ENCODE assay signal across 11 cellular contexts in genomic region chr2:96240341-96241038, GRCh38. TPM values are rescaled to one million over a fixed set of nuclear protein-coding genes. Genes with fewer than 3 reads are reported as not detected.
DNase-seq lines count a peak whose midpoint lies in the region; TF ChIP-seq lines count a peak whose summit lies in the region.
"Had no signal": no experiment of that assay in that cellular context is flagged by ENCODE, and none has a peak within 500 bp of the region (broad histone marks: within the 10 kb centered on the region; RNA-seq: fewer than 3 reads in every experiment).

No MANE protein-coding gene starts in this region.

- DNase-seq in NCI-H1694 treated with DMSO at 0.1 percent for 48 hours (lab: John Stamatoyannopoulos, UW) (peak; percentile 68), myocyte (ENCODE audit: low read depth) (peak; percentile 63), NCI-H1930 (lab: John Stamatoyannopoulos, UW) (no peak), superior temporal gyrus (ENCODE audit: extremely low spot score) (no peak)
- no peak for DNase-seq in activated naive CD8-positive, alpha-beta T cell treated with anti-CD3 and anti-CD28 coated beads for 36 hours
- no peak for DNase-seq in stimulated activated CD4-positive, alpha-beta T cell treated with anti-CD3 and anti-CD28 coated beads, Interleukin-12 subunit alpha, Interleukin-12 subunit beta, amount 100 ng/mL, for 4 hours
- DNase-seq: activated CD4-positive, CD25-positive, alpha-beta regulatory T cell treated with anti-CD3 and anti-CD28 coated beads, Interleukin-2, amount 50 U/mL, for 72 hours; kidney glomerular epithelial cell; NCI-H774; thyroid gland had no signal

- H3K4me2 ChIP-seq in DOHH2 (ENCODE audit: low read length), result peak overlapping the region; percentile 87

- peak overlapping the region; percentile 88 for H3K27ac ChIP-seq in DOHH2 (ENCODE audit: low read depth, low read length)
- H3K27ac ChIP-seq: thyroid gland had no signal

- H3K79me2 ChIP-seq in DOHH2 (ENCODE audit: control insufficient read depth, low read length), result 0 out of 2 replicates have a peak, but pooled peaks cover 2% of the 10 kb centered on the region

- H3K36me3 ChIP-seq in DOHH2 (ENCODE audit: control insufficient read depth, low read length), result no peaks in the 10 kb centered on the region
- H3K36me3 ChIP-seq: thyroid gland had no signal

- TF ChIP-seq CTCF in DOHH2 (IDR thresholded peaks at IDR 0.05; ENCODE audit: low read depth, low read length, poor library complexity, severe bottlenecking), result no peak

- H3K4me1 ChIP-seq in DOHH2 (ENCODE audit: control insufficient read depth, low read length), result peaks cover 58% of the 10 kb centered on the region

- H3K36me3 Mint-ChIP-seq in activated naive CD8-positive, alpha-beta T cell treated with anti-CD3 and anti-CD28 coated beads for 36 hours, result peaks cover 9% of the 10 kb centered on the region

- H3K27ac Mint-ChIP-seq in activated naive CD8-positive, alpha-beta T cell treated with anti-CD3 and anti-CD28 coated beads for 36 hours, result peak overlapping the region; percentile 32

- H3K27me3 Mint-ChIP-seq in activated naive CD8-positive, alpha-beta T cell treated with anti-CD3 and anti-CD28 coated beads for 36 hours, result no peaks in the 10 kb centered on the region

- no peaks in the 10 kb centered on the region for H3K9me3 Mint-ChIP-seq in activated naive CD8-positive, alpha-beta T cell treated with anti-CD3 and anti-CD28 coated beads for 36 hours

- no peaks in the 10 kb centered on the region for H3K27me3 ChIP-seq in DOHH2 (ENCODE audit: control insufficient read depth, low read length)
- H3K27me3 ChIP-seq: thyroid gland had no signal

- H3F3A ChIP-seq in DOHH2 (ENCODE audit: control insufficient read depth, insufficient read depth), result peaks cover 19% of the 10 kb centered on the region

- H4K20me1 ChIP-seq in DOHH2 (ENCODE audit: control insufficient read depth, insufficient read depth, low read depth, low read length), result no peaks in the 10 kb centered on the region

- H3K9me3 ChIP-seq in DOHH2 (ENCODE audit: control insufficient read depth, insufficient read depth, low read length), result no peaks in the 10 kb centered on the region
- H3K9me3 ChIP-seq: thyroid gland had no signal

- H3K4me3 Mint-ChIP-seq in activated naive CD8-positive, alpha-beta T cell treated with anti-CD3 and anti-CD28 coated beads for 36 hours, result no peak overlapping the region

- no peaks in the 10 kb centered on the region for H3K9me2 ChIP-seq in DOHH2 (replicated peaks; ENCODE audit: control insufficient read depth, low read length)

- peaks cover 31% of the 10 kb centered on the region for H3K4me1 Mint-ChIP-seq in activated naive CD8-positive, alpha-beta T cell treated with anti-CD3 and anti-CD28 coated beads for 36 hours

- peak overlapping the region; percentile 65 for H3K4me3 ChIP-seq in DOHH2 (ENCODE audit: low read length)
- H3K4me3 ChIP-seq: thyroid gland had no signal

RNA-seq across cellular contexts. Expression of gene TMEM127, which starts 25.3 kb away (rescaled TPM):
- 10 to 100 TPM; 17.4 to 21.2 TPM for total RNA-seq in activated naive CD8-positive, alpha-beta T cell treated with anti-CD3 and anti-CD28 coated beads for 36 hours
- 38.9 and 45.2 TPM in 2 replicates for total RNA-seq in myocyte
- polyA plus RNA-seq in myocyte (2012), result 58.4 TPM

RNA-seq across cellular contexts. Expression of gene CIAO1, which starts 25.5 kb away (rescaled TPM):
- 10 to 100 TPM; 69.7 to 73.9 TPM for total RNA-seq in activated naive CD8-positive, alpha-beta T cell treated with anti-CD3 and anti-CD28 coated beads for 36 hours
- 101 and 125 TPM in 2 replicates for total RNA-seq in myocyte
- 66.6 TPM for polyA plus RNA-seq in myocyte (2012)

RNA-seq across cellular contexts. Expression of gene STARD7, which starts 31.9 kb away (rescaled TPM):
- total RNA-seq in activated naive CD8-positive, alpha-beta T cell treated with anti-CD3 and anti-CD28 coated beads for 36 hours, result 100 to 1,000 TPM; 229 to 231 TPM
- total RNA-seq in myocyte, result 178 and 248 TPM in 2 replicates
- 73.1 TPM for polyA plus RNA-seq in myocyte (2012)

Comparison
In these comparisons a context has a peak if more than half of its experiments do, and no peak if none do; other contexts are left out.
1. DNase-seq: peak in NCI-H1694 treated with DMSO at 0.1 percent for 48 hours (single experiment) and myocyte (single experiment); none in activated naive CD8-positive, alpha-beta T cell treated with anti-CD3 and anti-CD28 coated beads for 36 hours (single experiment), NCI-H1930 (0 of 2), superior temporal gyrus (single experiment) and stimulated activated CD4-positive, alpha-beta T cell treated with anti-CD3 and anti-CD28 coated beads, Interleukin-12 subunit alpha, Interleukin-12 subunit beta, amount 100 ng/mL, for 4 hours (single experiment).